ENCODE assay signal across 8 cellular contexts in the genomic region with DNA sequence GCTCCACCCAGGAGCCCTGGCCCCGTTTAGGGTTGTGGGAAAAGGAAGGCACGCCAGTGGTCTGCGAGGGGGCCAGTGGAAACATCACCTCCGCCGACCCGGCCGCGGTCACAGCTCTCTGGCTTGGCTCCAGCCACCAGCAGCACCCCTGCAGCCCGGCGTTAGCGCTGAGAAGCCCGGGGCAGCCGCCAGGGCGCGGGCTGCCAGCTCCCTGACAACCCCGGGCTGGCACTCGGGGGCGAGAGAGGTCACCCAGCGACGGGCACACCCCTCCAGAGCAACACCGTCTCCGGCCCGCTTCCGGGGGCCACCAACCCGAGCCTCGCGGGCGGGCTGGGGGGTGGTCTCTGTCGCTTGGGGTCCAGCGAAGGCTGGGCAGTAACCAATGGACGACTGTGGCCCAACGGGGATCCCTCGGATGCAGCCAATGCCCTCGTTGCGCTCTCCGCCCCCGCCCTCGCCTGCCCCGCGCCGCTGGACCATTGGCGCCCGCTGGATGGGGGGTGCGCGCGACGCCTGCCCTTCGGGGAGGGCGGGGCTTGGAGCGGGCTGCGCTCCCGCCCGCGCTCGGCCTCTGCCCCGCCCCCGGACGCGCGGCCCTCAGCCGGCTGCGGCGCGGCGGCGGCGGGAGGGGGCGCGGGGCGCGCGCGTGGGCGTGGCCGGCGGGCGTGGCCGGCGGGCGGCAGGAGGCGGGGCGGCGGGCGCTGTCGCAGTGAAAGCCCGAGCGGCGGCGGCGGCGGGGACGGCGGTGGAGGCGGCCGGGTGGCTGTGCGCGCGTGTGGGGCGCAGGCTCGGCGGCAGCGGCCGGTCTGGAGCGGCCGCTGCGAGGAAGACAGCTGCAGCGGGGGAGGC.
A peak's percentile ranks its signal among the peaks of the same experiment; 100 is the strongest.
DNase-seq lines count a peak whose midpoint lies in the region; ATAC-seq and TF ChIP-seq lines count a peak whose summit lies in the region.

Gene MAN1C1, plus strand, starts transcription at position 712 of the 852 bp plus-strand sequence. CDS start 1,007 bp downstream, outside the sequence.

- in situ Hi-C loops in astrocyte of the spinal cord (cut with HindIII; ENCODE audit: low sequenced_read_pairs): no loop called here

- TF ChIP-seq CTCF in GM10266 (IDR thresholded peaks at IDR 0.05; ENCODE audit: control insufficient read depth, insufficient read depth, low read depth, missing control alignments): peak; percentile 16
- peak; percentile 37 for TF ChIP-seq CTCF in astrocyte of the spinal cord (IDR thresholded peaks at IDR 0.05; ENCODE audit: low read depth, low read length)

- H3K4me3 ChIP-seq in astrocyte of the spinal cord (ENCODE audit: low read depth, low read length): peak within 1 kb of the TSS; percentile 38

- DNase-seq in GM10266 (ENCODE audit: extremely low spot score): peak; percentile 97
- DNase-seq in NCI-H146 (lab: John Stamatoyannopoulos, UW): peak; percentile 91
- DNase-seq in T-helper 9 cell: peak; percentile 74
- peak; percentile 62 for DNase-seq in astrocyte of the spinal cord (ENCODE audit: low read depth, low spot score)
- peak; percentile 43 to 97 (median 89) for DNase-seq in hypothalamus (lab: John Stamatoyannopoulos, UW)
- peak; percentile 96 for DNase-seq in retina

- ATAC-seq in HG02623 (IDR thresholded peaks at IDR 0.05; ENCODE audit: unreplicated experiment) (peak; percentile 53), GM18870 (IDR thresholded peaks at IDR 0.05; ENCODE audit: unreplicated experiment) (no peak)
